ENCODE assay signal across 10 cellular contexts in genomic region chr12:108690191-108690518, GRCh38. TPM values are rescaled to one million over a fixed set of nuclear protein-coding genes. Genes with fewer than 3 reads are reported as not detected.
DNase-seq lines count a peak whose midpoint lies in the region; ATAC-seq and TF ChIP-seq lines count a peak whose summit lies in the region.
"Had no signal": no experiment of that assay in that cellular context is flagged by ENCODE, and none has a peak within 500 bp of the region (broad histone marks: within the 10 kb centered on the region; RNA-seq: fewer than 3 reads in every experiment).

No MANE protein-coding gene starts in this region.

- BruUV-seq in Calu3 (replicated peaks; lab: Mats Ljungman, UMichigan) = no TSS peak
- BruUV-seq in PC-9 (replicated peaks; lab: Mats Ljungman, UMichigan) = no TSS peak

- H2AFZ ChIP-seq in PC-9 = no peak overlapping the region

- peaks cover 57% of the 10 kb centered on the region for H3K4me1 Mint-ChIP-seq in Calu3 (ENCODE audit: low read depth, unreplicated experiment)

- TF ChIP-seq POLR2A in erythroblast (IDR thresholded peaks at IDR 0.05; ENCODE audit: low read length) = no peak

- H3F3A ChIP-seq in PC-9 (ENCODE audit: insufficient read depth, low read depth) = peaks cover 35% of the 10 kb centered on the region

- no peaks in the 10 kb centered on the region for H3K9me2 ChIP-seq in PC-9 (ENCODE audit: insufficient read depth)

- H3K27ac ChIP-seq in PC-9 = peak overlapping the region; percentile 84; the same call in 1 of the 2 replicates
- H3K27ac ChIP-seq in epithelial cell of prostate = peak overlapping the region; percentile 99
- peak overlapping the region; percentile 98 for H3K27ac ChIP-seq in rectal smooth muscle tissue (ENCODE audit: low read depth, low read length)

- H3K4me1 ChIP-seq in PC-9 (replicated peaks; ENCODE audit: insufficient read depth) = peaks cover 40% of the 10 kb centered on the region
- H3K4me1 ChIP-seq in rectal smooth muscle tissue (ENCODE audit: control insufficient read depth, insufficient read depth, low read length) = peaks cover 67% of the 10 kb centered on the region

- CTCF ChIA-PET in Calu3 (lab: Charles Lee) (interaction anchor here (1.0 to 1.9 kb wide), 3 partner anchors 40 to 44 kb away, joined by 3 to 7 read pairs (median 4); no protein-coding TSS in a partner anchor), PC-9 (lab: Charles Lee) (interaction anchor here (0.7 kb wide), 1 partner anchor 991 kb away, joined by 5 read pairs; no protein-coding TSS in a partner anchor)

- no peak overlapping the region for H3K4me3 ChIP-seq in PC-9
- H3K4me3 ChIP-seq in rectal smooth muscle tissue (ENCODE audit: low read length) = no peak overlapping the region

- H3K27me3 ChIP-seq in PC-9 (ENCODE audit: insufficient read depth, low read depth) (no peaks in the 10 kb centered on the region), rectal smooth muscle tissue (ENCODE audit: control insufficient read depth, insufficient read depth, low read length) (no peaks in the 10 kb centered on the region)

- H3K36me3 Mint-ChIP-seq in Calu3 (ENCODE audit: insufficient read depth, unreplicated experiment) = peaks cover 56% of the 10 kb centered on the region

- DNase-seq in Calu3 (no peak), PC-9 (no peak), epithelial cell of prostate (ENCODE audit: low read depth, low spot score) (no peak), erythroblast (lab: John Stamatoyannopoulos, UW) (no peak), D341Med (ENCODE audit: low spot score) (no peak)
- DNase-seq: cerebellar nuclear complex, SIG-M5 had no signal

- peaks cover 1% of the 10 kb centered on the region for H3K9me3 Mint-ChIP-seq in Calu3 (ENCODE audit: low read depth, unreplicated experiment)

- H3K4me3 Mint-ChIP-seq in Calu3 (ENCODE audit: low read depth, unreplicated experiment) = no peak overlapping the region

- H3K27ac Mint-ChIP-seq in Calu3 (ENCODE audit: unreplicated experiment) = peak overlapping the region; percentile 2

- H3K36me3 ChIP-seq in PC-9 (ENCODE audit: low read depth) (peaks cover 7% of the 10 kb centered on the region), rectal smooth muscle tissue (ENCODE audit: control insufficient read depth, insufficient read depth, low read length) (no peaks in the 10 kb centered on the region)

- ATAC-seq in GM19397 (IDR thresholded peaks at IDR 0.05; ENCODE audit: unreplicated experiment) (no peak), GM21529 (IDR thresholded peaks at IDR 0.05; ENCODE audit: unreplicated experiment) (no peak)

- H3K27me3 Mint-ChIP-seq in Calu3 (ENCODE audit: unreplicated experiment) = no peaks in the 10 kb centered on the region

- H3K4me2 ChIP-seq in PC-9 = 0 out of 2 replicates have a peak overlapping the region, but pooled peaks have one; percentile 76

- no peaks in the 10 kb centered on the region; the same call in 1 of the 2 replicates for H4K20me1 ChIP-seq in PC-9 (ENCODE audit: insufficient read depth)

- intact Hi-C loops in Calu3 (cut with micrococcal nuclease; ENCODE audit: unreplicated experiment) = loop anchor here (2.0 kb wide), 2 partner anchors 25 to 33 kb away; no protein-coding TSS in a partner anchor
- intact Hi-C loops in PC-9 (cut with micrococcal nuclease; ENCODE audit: unreplicated experiment) = loop anchor here (2.0 kb wide), 1 partner anchor 31 kb away; no protein-coding TSS in a partner anchor

- peaks cover 82% of the 10 kb centered on the region for H3K79me2 ChIP-seq in PC-9 (ENCODE audit: low read depth)

- H3K9me3 ChIP-seq in PC-9 (ENCODE audit: insufficient read depth, low read depth) = no peaks in the 10 kb centered on the region

- POLR2A ChIA-PET in PC-9 (lab: Charles Lee; ENCODE audit: unreplicated experiment) = interaction anchor here (0.6 kb wide), 1 partner anchor 148 kb away, joined by 3 read pairs; no protein-coding TSS in a partner anchor

- no peak overlapping the region for H3K9ac ChIP-seq in rectal smooth muscle tissue (ENCODE audit: low read length)

- no peak for TF ChIP-seq CTCF in Calu3 (IDR thresholded peaks at IDR 0.05; ENCODE audit: unreplicated experiment)
- no peak for TF ChIP-seq CTCF in PC-9 (conservative IDR thresholded peaks at IDR 0.05)

RNA-seq across cellular contexts. Expression of gene CORO1C, which starts 41.2 kb away (rescaled TPM):
- 252 and 270 TPM in 2 replicates for total RNA-seq in Calu3 (2022)
- total RNA-seq in PC-9 (2021) = 122 and 139 TPM in 2 replicates

RNA-seq across cellular contexts. Expression of gene SELPLG, which starts 56.5 kb away (rescaled TPM):
- 0.54 and 0.76 TPM in 2 replicates for total RNA-seq in Calu3 (2022)
- 0.35 and 0.96 TPM in 2 replicates for total RNA-seq in PC-9 (2021)
